9 cellular contexts compared by ENCODE assay signal in the genomic region with DNA sequence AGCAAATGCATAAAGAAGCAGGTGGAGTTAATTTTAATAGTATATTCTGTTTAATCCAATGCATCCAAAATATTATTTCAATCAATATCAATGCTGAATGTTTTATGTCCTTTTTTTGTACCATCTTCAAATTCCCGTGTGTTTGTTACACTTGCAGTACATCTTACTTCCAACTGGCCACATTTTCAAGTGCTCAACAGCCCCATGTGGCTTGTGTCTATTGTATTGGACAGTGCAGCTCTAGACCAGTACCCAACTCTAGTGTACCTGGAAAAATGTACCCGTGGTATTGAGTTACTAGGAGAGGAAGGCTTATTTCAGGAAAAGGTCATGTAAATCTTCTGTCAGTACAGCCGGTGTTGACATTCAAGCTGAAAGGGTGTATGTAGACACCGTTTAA. TPM values are rescaled to one million over a fixed set of nuclear protein-coding genes. Genes with fewer than 3 reads are reported as not detected.
DNase-seq lines count a peak whose midpoint lies in the region; ATAC-seq and TF ChIP-seq lines count a peak whose summit lies in the region.
"Not testable (repeated sequence)": the region's sequence is repeated elsewhere in the genome, so short reads cannot be mapped to it uniquely, and the experiment has no call there.
"Had no signal": no experiment of that assay in that cellular context is flagged by ENCODE, and none has a peak within 500 bp of the region (broad histone marks: within the 10 kb centered on the region; RNA-seq: fewer than 3 reads in every experiment).

No MANE protein-coding gene starts in this region.

- peaks cover 71% of the 10 kb centered on the region for H3K4me1 Mint-ChIP-seq in CD8-positive, alpha-beta T cell (ENCODE audit: low read depth)
- peaks cover 26% of the 10 kb centered on the region for H3K4me1 Mint-ChIP-seq in HFFc6 (ENCODE audit: low read depth)
- H3K4me1 Mint-ChIP-seq in glutamatergic neuron (ENCODE audit: low read depth, unreplicated experiment) = peaks cover 19% of the 10 kb centered on the region
- H3K4me1 Mint-ChIP-seq in neural progenitor cell = peaks cover 23% of the 10 kb centered on the region

- not testable (repeated sequence) for H3K9me3 Mint-ChIP-seq in CD8-positive, alpha-beta T cell; HFFc6; glutamatergic neuron (ENCODE audit: unreplicated experiment); neural progenitor cell

- TF ChIP-seq CTCF in CD8-positive, alpha-beta T cell (IDR thresholded peaks at IDR 0.05); HFFc6 (IDR thresholded peaks at IDR 0.05); WI38 (IDR thresholded peaks at IDR 0.05; ENCODE audit: low read depth, low read length); ascending aorta (IDR thresholded peaks at IDR 0.05); glutamatergic neuron (IDR thresholded peaks at IDR 0.05; ENCODE audit: partially characterized antibody, unreplicated experiment); neural progenitor cell (IDR thresholded peaks at IDR 0.05): not testable (repeated sequence)
- TF ChIP-seq CTCF in thyroid gland (IDR thresholded peaks at IDR 0.05) = peak in 1 of 6 experiments; percentile 7

- peak overlapping the region; percentile 35 for H3K27ac ChIP-seq in CD8-positive, alpha-beta T cell (ENCODE audit: low read depth, low read length)
- peak overlapping the region; percentile 11 to 78 for H3K27ac ChIP-seq in ascending aorta
- not testable (repeated sequence) for H3K27ac ChIP-seq in neural progenitor cell
- H3K27ac ChIP-seq in thyroid gland = peak overlapping the region; percentile 76 to 96 (median 93)

- peaks cover 23% of the 10 kb centered on the region for H3K36me3 Mint-ChIP-seq in CD8-positive, alpha-beta T cell
- H3K36me3 Mint-ChIP-seq in HFFc6 (ENCODE audit: low read depth); glutamatergic neuron (ENCODE audit: unreplicated experiment): not testable (repeated sequence)
- H3K36me3 Mint-ChIP-seq in neural progenitor cell = peaks cover 12% of the 10 kb centered on the region

- H3F3A ChIP-seq in neural progenitor cell (ENCODE audit: low read depth) = not testable (repeated sequence)

- not testable (repeated sequence) for TF ChIP-seq POLR2A in thyroid gland (IDR thresholded peaks at IDR 0.05)

- WGBS in thyroid gland, 2 donors = 39 to 47% methylated on average over 4 of the region's 4 CpGs

- intact Hi-C loops in CD8-positive, alpha-beta T cell (cut with DNase I, micrococcal nuclease) = loop anchor here in 1 of 2 experiments (1.0 kb wide), 1 partner anchor 54 kb away; no protein-coding TSS in a partner anchor
- intact Hi-C loops in ascending aorta (cut with DNase I); thyroid gland (cut with DNase I): not testable (repeated sequence)

- not testable (repeated sequence) for H3K9ac ChIP-seq in neural progenitor cell

- not testable (repeated sequence) for H3K79me2 ChIP-seq in neural progenitor cell (ENCODE audit: low read depth)

- not testable (repeated sequence) for H3K4me3 ChIP-seq in CD8-positive, alpha-beta T cell (ENCODE audit: low read depth, low read length); neural progenitor cell; thyroid gland (replicated peaks in 1 of 3)
- H3K4me3 ChIP-seq in WI38 (ENCODE audit: low read depth, low read length) = peak overlapping the region; percentile 22
- H3K4me3 ChIP-seq in ascending aorta = peak overlapping the region in 1 of 2 donors; percentile 55

- not testable (repeated sequence) for H3K4me2 ChIP-seq in neural progenitor cell

- not testable (repeated sequence) for ATAC-seq in CD8-positive, alpha-beta T cell

- not testable (repeated sequence) for H3K9me3 ChIP-seq in CD8-positive, alpha-beta T cell (ENCODE audit: low read length); ascending aorta; neural progenitor cell (ENCODE audit: low read depth); thyroid gland

- DNase-seq in CD8-positive, alpha-beta T cell; ascending aorta (ENCODE audit: low spot score in 2 of 2); glutamatergic neuron; neural progenitor cell (ENCODE audit: low spot score): not testable (repeated sequence)
- DNase-seq in HFFc6 = peak; percentile 9
- DNase-seq in NCI-H69 (lab: John Stamatoyannopoulos, UW) = peak; percentile 12
- DNase-seq in thyroid gland = peak in 1 of 2 donors; percentile 22

- not testable (repeated sequence) for H3K36me3 ChIP-seq in CD8-positive, alpha-beta T cell (ENCODE audit: insufficient read depth, low read length); neural progenitor cell; thyroid gland
- H3K36me3 ChIP-seq in ascending aorta = peaks cover 8 to 19% of the 10 kb centered on the region in 2 donors

- H3K27me3 ChIP-seq in CD8-positive, alpha-beta T cell (ENCODE audit: insufficient read depth, low read length); ascending aorta; neural progenitor cell; thyroid gland: not testable (repeated sequence)

- H3K4me1 ChIP-seq in CD8-positive, alpha-beta T cell (ENCODE audit: insufficient read depth, low read length) = peaks cover 62% of the 10 kb centered on the region
- H3K4me1 ChIP-seq in ascending aorta, neural progenitor cell: not testable (repeated sequence)
- H3K4me1 ChIP-seq in thyroid gland = peaks cover 9 to 14% of the 10 kb centered on the region in 2 donors

- H4K20me1 ChIP-seq in neural progenitor cell (ENCODE audit: low read depth) = not testable (repeated sequence)

- CTCF ChIA-PET in CD8-positive, alpha-beta T cell (lab: Charles Lee) = interaction anchor here (0.8 to 3.1 kb wide), 4 partner anchors 33 to 178 kb away, joined by 3 to 13 read pairs (median 4); no protein-coding TSS in a partner anchor

- not testable (repeated sequence) for H3K27me3 Mint-ChIP-seq in CD8-positive, alpha-beta T cell (ENCODE audit: low read depth); HFFc6 (ENCODE audit: insufficient read depth); glutamatergic neuron (ENCODE audit: unreplicated experiment); neural progenitor cell (ENCODE audit: insufficient read depth, low read depth)

- POLR2A ChIA-PET in CD8-positive, alpha-beta T cell (lab: Charles Lee) = interaction anchor here (1.1 to 3.0 kb wide), 5 partner anchors 11 to 79 kb away, joined by 4 to 16 read pairs (median 5); partner anchors contain the start of genes AMZ2, ARSG and SLC16A6

- not testable (repeated sequence) for H2AFZ ChIP-seq in neural progenitor cell (replicated peaks)

- H3K4me3 Mint-ChIP-seq in CD8-positive, alpha-beta T cell = peak overlapping the region; percentile 56
- H3K4me3 Mint-ChIP-seq in HFFc6 (peak overlapping the region; percentile 77), glutamatergic neuron (ENCODE audit: unreplicated experiment) (peak overlapping the region; percentile 71), neural progenitor cell (peak overlapping the region; percentile 67)

- peak overlapping the region; percentile 96 for H3K27ac Mint-ChIP-seq in CD8-positive, alpha-beta T cell
- H3K27ac Mint-ChIP-seq in HFFc6 (peak overlapping the region; percentile 57), glutamatergic neuron (ENCODE audit: unreplicated experiment) (peak overlapping the region; percentile 68)
- H3K27ac Mint-ChIP-seq in neural progenitor cell = not testable (repeated sequence)

RNA-seq across cellular contexts. Expression of gene AMZ2, which starts 11.7 kb away (rescaled TPM):
- total RNA-seq in CD8-positive, alpha-beta T cell = 10 to 100 TPM; 61.0 to 71.1 TPM
- 100 to 1,000 TPM; 108 to 127 (median 123) TPM for total RNA-seq in HFFc6 (2021; fragmentation: NEBNext Ultra II Directional; extraction: Animal tissue kit (Norgen Biotek cat#: 25700))
- total RNA-seq in ascending aorta = 41.6 TPM
- total RNA-seq in glutamatergic neuron (ENCODE audit: unreplicated experiment) = 68.5 TPM
- 99.0 and 150 TPM in 2 replicates for total RNA-seq in neural progenitor cell (ENCODE audit: low replicate concordance)
- 10 to 100 TPM; 25.0 to 72.1 (median 63.1) TPM for total RNA-seq in thyroid gland

RNA-seq across cellular contexts. Expression of gene SLC16A6, which starts 31.3 kb away (rescaled TPM):
- 10 to 100 TPM; 10.7 to 11.0 TPM for total RNA-seq in CD8-positive, alpha-beta T cell
- under 1 TPM; 0.12 to 0.56 (median 0.38) TPM for total RNA-seq in HFFc6 (2021; fragmentation: NEBNext Ultra II Directional; extraction: Animal tissue kit (Norgen Biotek cat#: 25700))
- total RNA-seq in ascending aorta (not detected), glutamatergic neuron (ENCODE audit: unreplicated experiment) (0.25 TPM), neural progenitor cell (ENCODE audit: low replicate concordance) (0.09 and 0.19 TPM in 2 replicates), thyroid gland (1 to 10 TPM in 1 of 4 donors, under 1 TPM in 3; 0.13 to 1.8 (median 0.46) TPM)
- total RNA-seq: foreskin keratinocyte had no signal

RNA-seq across cellular contexts. Expression of gene ARSG, which starts 31.7 kb away (rescaled TPM):
- total RNA-seq in CD8-positive, alpha-beta T cell = 10 to 100 TPM in 1 of 2 experiments, 1 to 10 TPM in 1; 6.7 to 10.6 TPM
- total RNA-seq in HFFc6 (2021; fragmentation: NEBNext Ultra II Directional; extraction: Animal tissue kit (Norgen Biotek cat#: 25700)) = 1 to 10 TPM; 4.0 to 7.0 (median 5.0) TPM
- total RNA-seq in ascending aorta (7.3 TPM), glutamatergic neuron (ENCODE audit: unreplicated experiment) (1.9 TPM), neural progenitor cell (ENCODE audit: low replicate concordance) (19.5 and 20.0 TPM in 2 replicates), thyroid gland (10 to 100 TPM in 3 of 4 donors, 1 to 10 TPM in 1; 9.1 to 28.3 (median 18.1) TPM)
